In the genomic region with DNA sequence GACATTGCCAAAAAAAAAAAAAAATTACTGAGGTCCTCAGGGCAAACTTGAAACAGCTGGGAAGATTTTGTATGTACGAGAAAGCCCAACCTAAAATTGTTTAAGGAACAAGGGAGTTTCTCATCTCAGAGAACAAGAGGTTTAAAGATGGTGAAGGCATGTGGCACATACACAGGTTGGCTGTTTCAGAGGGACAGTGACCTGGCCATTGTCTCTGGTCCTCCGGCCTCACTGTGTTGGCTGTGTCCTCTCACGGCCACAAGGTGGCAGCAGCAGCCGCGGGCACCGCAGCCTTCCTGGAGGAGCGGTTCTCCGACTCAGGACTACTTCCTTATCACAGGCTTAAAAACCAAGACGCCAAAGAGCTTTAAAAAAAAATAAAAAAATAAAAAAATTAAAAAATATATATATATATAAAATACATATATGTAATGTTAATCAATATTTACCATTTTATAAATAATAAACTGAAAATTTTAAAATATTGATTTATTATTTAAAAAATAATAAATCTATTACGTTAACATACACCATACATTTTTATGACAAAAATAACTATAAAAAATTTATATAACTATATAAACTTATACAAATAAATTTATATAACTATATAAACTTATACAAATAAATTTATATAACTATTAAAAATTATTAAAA, we compare ENCODE assay signal across 8 cellular contexts. TPM values are rescaled to one million over a fixed set of nuclear protein-coding genes. Genes with fewer than 3 reads are reported as not detected.
DNase-seq lines count a peak whose midpoint lies in the region; ATAC-seq lines count a peak whose summit lies in the region.

No MANE protein-coding gene starts in this region.

- H3K9me3 Mint-ChIP-seq in activated CD4-positive, alpha-beta T cell treated with anti-CD3 and anti-CD28 coated beads for 36 hours (ENCODE audit: low read depth) = no peaks in the 10 kb centered on the region

- no peak overlapping the region for H3K4me3 Mint-ChIP-seq in activated CD4-positive, alpha-beta T cell treated with anti-CD3 and anti-CD28 coated beads for 36 hours

- intact Hi-C loops in activated CD4-positive, alpha-beta T cell treated with anti-CD3 and anti-CD28 coated beads for 36 hours (cut with DNase I, micrococcal nuclease) = loop anchor here (1.0 to 5.0 kb wide), 7 partner anchors 166 to 751 kb away; no protein-coding TSS in a partner anchor
- intact Hi-C loops in left colon (cut with DNase I, micrococcal nuclease) = no loop called here

- no peak overlapping the region for H3K27ac Mint-ChIP-seq in activated CD4-positive, alpha-beta T cell treated with anti-CD3 and anti-CD28 coated beads for 36 hours

- peaks cover 1% of the 10 kb centered on the region for H3K27me3 Mint-ChIP-seq in activated CD4-positive, alpha-beta T cell treated with anti-CD3 and anti-CD28 coated beads for 36 hours

- DNase-seq in A172 (ENCODE audit: low spot score) (peak; percentile 64), NCI-H460 (ENCODE audit: extremely low read depth, low read depth) (peak; percentile 51), cerebellar nuclear complex (lab: John Stamatoyannopoulos, UW) (peak; percentile 20 to 75), left colon (peak; percentile 68 to 81)
- peak; percentile 86 for DNase-seq in activated CD4-positive, alpha-beta T cell treated with anti-CD3 and anti-CD28 coated beads for 36 hours
- peak; percentile 79 for DNase-seq in stimulated activated CD4-positive, alpha-beta T cell treated with anti-CD3 and anti-CD28 coated beads, Interleukin-4, amount 100 ng/mL, for 24 hours

- no peaks in the 10 kb centered on the region for H3K36me3 Mint-ChIP-seq in activated CD4-positive, alpha-beta T cell treated with anti-CD3 and anti-CD28 coated beads for 36 hours (ENCODE audit: low read depth)

- peaks cover 4% of the 10 kb centered on the region for H3K4me1 Mint-ChIP-seq in activated CD4-positive, alpha-beta T cell treated with anti-CD3 and anti-CD28 coated beads for 36 hours

- CTCF ChIA-PET in activated CD4-positive, alpha-beta T cell treated with anti-CD3 and anti-CD28 coated beads for 36 hours (lab: Charles Lee) = interaction anchor here (0.6 to 2.1 kb wide), 46 partner anchors 10 to 512 kb away, joined by 3 to 16 read pairs (median 4); no protein-coding TSS in a partner anchor

- peak; percentile 81 for ATAC-seq in GM18498 (IDR thresholded peaks at IDR 0.05; ENCODE audit: unreplicated experiment)
- ATAC-seq in HG03108 (IDR thresholded peaks at IDR 0.05; ENCODE audit: unreplicated experiment) = peak; percentile 77
- peak; percentile 97 for ATAC-seq in activated CD4-positive, alpha-beta T cell treated with anti-CD3 and anti-CD28 coated beads for 36 hours
- peak; percentile 89 for ATAC-seq in left colon

- POLR2A ChIA-PET in activated CD4-positive, alpha-beta T cell treated with anti-CD3 and anti-CD28 coated beads for 36 hours (lab: Charles Lee) = no interaction called here

RNA-seq across cellular contexts. Expression of a gene that starts 52.8 kb away (rescaled TPM):
- total RNA-seq in A172 (2014; rRNA removed; shearing (Covaris generic)) = 8.5 and 14.9 TPM in 2 replicates
- 5.2 and 6.1 TPM in 2 replicates for total RNA-seq in NCI-H460 (2014; rRNA removed; shearing (Covaris generic))
- polyA plus RNA-seq in NCI-H460 (2014; cell fraction: nucleus; rRNA removed) = 1.5 and 5.0 TPM in 2 replicates
- 10 to 100 TPM; 21.0 to 30.0 TPM for total RNA-seq in activated CD4-positive, alpha-beta T cell treated with anti-CD3 and anti-CD28 coated beads for 36 hours
- 10 to 100 TPM; 11.2 to 14.2 TPM for total RNA-seq in left colon

RNA-seq across cellular contexts. Expression of a gene that starts 52.9 kb away (rescaled TPM):
- total RNA-seq in A172 (2014; rRNA removed; shearing (Covaris generic)) = 10.2 and 11.0 TPM in 2 replicates
- total RNA-seq in NCI-H460 (2014; rRNA removed; shearing (Covaris generic)) = 4.1 and 4.3 TPM in 2 replicates
- polyA plus RNA-seq in NCI-H460 (2014; cell fraction: nucleus; rRNA removed) = 2.6 and 3.4 TPM in 2 replicates
- 1 to 10 TPM; 3.9 to 5.7 TPM for total RNA-seq in activated CD4-positive, alpha-beta T cell treated with anti-CD3 and anti-CD28 coated beads for 36 hours
- 10 to 100 TPM in 1 of 2 donors, 1 to 10 TPM in 1; 8.7 to 13.0 TPM for total RNA-seq in left colon

Comparison
In these comparisons a context has a peak if more than half of its experiments do, and no peak if none do; other contexts are left out.
1. Peak in every context shown above with its lines: DNase-seq and ATAC-seq.
2. intact Hi-C loops: an anchor here in activated CD4-positive, alpha-beta T cell treated with anti-CD3 and anti-CD28 coated beads for 36 hours (1.0 to 5.0 kb wide); none called in left colon.